Comparison of ENCODE assay signal across 10 cellular contexts in genomic region chr6:6825986-6826901, GRCh38.
DNase-seq lines count a peak whose midpoint lies in the region; ATAC-seq, FAIRE-seq and TF ChIP-seq lines count a peak whose summit lies in the region.
"Had no signal": no experiment of that assay in that cellular context is flagged by ENCODE, and none has a peak within 500 bp of the region (broad histone marks: within the 10 kb centered on the region; RNA-seq: fewer than 3 reads in every experiment).

No MANE protein-coding gene starts in this region.

- intact Hi-C loops in body of pancreas (cut with DNase I) = no loop called here

- no peaks in the 10 kb centered on the region for H3K9me3 Mint-ChIP-seq in natural killer cell treated with Interleukin-12 subunit alpha and Interleukin-12 subunit beta and Interleukin-15 and Interleukin-18, amount 100 ng/mL, for 72 hours

- 67 to 74% methylated on average over 16 to 17 of the region's 19 CpGs for WGBS in body of pancreas, 2 donors

- no peaks in the 10 kb centered on the region for H3K36me3 Mint-ChIP-seq in natural killer cell treated with Interleukin-12 subunit alpha and Interleukin-12 subunit beta and Interleukin-15 and Interleukin-18, amount 100 ng/mL, for 72 hours

- FAIRE-seq in frontal cortex (lab: Jason Lieb, UNC) = no peak
- FAIRE-seq: A204.1, islet of Langerhans had no signal

- no peaks in the 10 kb centered on the region for H3K4me1 ChIP-seq in body of pancreas

- H3K4me3 ChIP-seq in body of pancreas = no peak overlapping the region

- H3K4me1 Mint-ChIP-seq in natural killer cell treated with Interleukin-12 subunit alpha and Interleukin-12 subunit beta and Interleukin-15 and Interleukin-18, amount 100 ng/mL, for 72 hours (ENCODE audit: low read depth in 2 of 2) = peaks cover 9 to 11% of the 10 kb centered on the region in 2 donors

- H3K9me3 ChIP-seq in body of pancreas = no peaks in the 10 kb centered on the region

- no peaks in the 10 kb centered on the region for H3K27me3 ChIP-seq in body of pancreas

- no peak overlapping the region for H3K27ac ChIP-seq in body of pancreas

- TF ChIP-seq POLR2A in body of pancreas (IDR thresholded peaks at IDR 0.05) = no peak

- H3K27ac Mint-ChIP-seq in natural killer cell treated with Interleukin-12 subunit alpha and Interleukin-12 subunit beta and Interleukin-15 and Interleukin-18, amount 100 ng/mL, for 72 hours = no peak overlapping the region

- no peak overlapping the region for H3K4me3 Mint-ChIP-seq in natural killer cell treated with Interleukin-12 subunit alpha and Interleukin-12 subunit beta and Interleukin-15 and Interleukin-18, amount 100 ng/mL, for 72 hours

- H3K27me3 Mint-ChIP-seq in natural killer cell treated with Interleukin-12 subunit alpha and Interleukin-12 subunit beta and Interleukin-15 and Interleukin-18, amount 100 ng/mL, for 72 hours = peaks cover 7 to 17% of the 10 kb centered on the region in 2 donors

- DNase-seq in NCI-H1417 (lab: John Stamatoyannopoulos, UW) (peak; percentile 43 to 87 (median 72)), NCI-H1417 treated with DMSO at 0.1 percent for 48 hours (lab: John Stamatoyannopoulos, UW) (no peak), NCI-H187 treated with DMSO at 0.1 percent for 48 hours (lab: John Stamatoyannopoulos, UW) (peak; percentile 67), body of pancreas (peak in 3 of 4 donors; percentile 33 to 68 (median 37)), frontal cortex (ENCODE audit: low spot score in 2 of 2) (no peak)
- DNase-seq in natural killer cell treated with Interleukin-12 subunit alpha and Interleukin-12 subunit beta and Interleukin-15 and Interleukin-18, amount 100 ng/mL, for 72 hours (ENCODE audit: low spot score) = no peak
- no peak for DNase-seq in stimulated activated CD4-positive, alpha-beta T cell treated with anti-CD3 and anti-CD28 coated beads, Interleukin-4, amount 100 ng/mL, for 24 hours

- H3K36me3 ChIP-seq in body of pancreas (replicated peaks in 1 of 2; ENCODE audit: insufficient read depth in 1 of 2, low read depth in 2 of 2) = no peaks in the 10 kb centered on the region

- ATAC-seq in HG02642 (IDR thresholded peaks at IDR 0.05; ENCODE audit: poor library complexity, unreplicated experiment) (peak; percentile 86), body of pancreas (no peak)
- peak; percentile 72 to 77 for ATAC-seq in natural killer cell treated with Interleukin-12 subunit alpha and Interleukin-12 subunit beta and Interleukin-15 and Interleukin-18, amount 100 ng/mL, for 72 hours

- TF ChIP-seq CTCF in body of pancreas (IDR thresholded peaks at IDR 0.05) = no peak

Comparison
In these comparisons a context has a peak if more than half of its experiments do, and no peak if none do; other contexts are left out.
1. DNase-seq: peak in NCI-H1417 (3 of 3), NCI-H187 treated with DMSO at 0.1 percent for 48 hours (single experiment) and body of pancreas (3 of 4); none in NCI-H1417 treated with DMSO at 0.1 percent for 48 hours (single experiment), natural killer cell treated with Interleukin-12 subunit alpha and Interleukin-12 subunit beta and Interleukin-15 and Interleukin-18, amount 100 ng/mL, for 72 hours (single experiment), frontal cortex (0 of 2) and stimulated activated CD4-positive, alpha-beta T cell treated with anti-CD3 and anti-CD28 coated beads, Interleukin-4, amount 100 ng/mL, for 24 hours (single experiment).